ENCODE assay signal across 8 cellular contexts in genomic region chr12:131104464-131105350, GRCh38.
DNase-seq lines count a peak whose midpoint lies in the region; ATAC-seq and TF ChIP-seq lines count a peak whose summit lies in the region.

No MANE protein-coding gene starts in this region.

- H3K27me3 Mint-ChIP-seq in activated naive CD4-positive, alpha-beta T cell treated with anti-CD3 and anti-CD28 coated beads, Interleukin-2, amount 50 U/mL, for 24 hours, result no peaks in the 10 kb centered on the region

- WGBS in psoas muscle, 3 donors, result 30 to 37% (median 32%) methylated on average over 32 of the region's 32 CpGs

- peak; percentile 13 for DNase-seq in DMS79 (lab: John Stamatoyannopoulos, UW)
- DNase-seq in cardiac muscle cell (ENCODE audit: low read depth in 1 of 2, low spot score in 1 of 2), result peak; percentile 79 to 84
- DNase-seq in psoas muscle, result peak; percentile 82 to 91
- DNase-seq in vagina (ENCODE audit: extremely low spot score in 2 of 2), result no peak

- no peak overlapping the region for H3K4me3 ChIP-seq in cardiac muscle cell
- H3K4me3 ChIP-seq in psoas muscle, result no peak overlapping the region
- H3K4me3 ChIP-seq in vagina, result no peak overlapping the region

- no peak overlapping the region for H3K27ac Mint-ChIP-seq in activated naive CD4-positive, alpha-beta T cell treated with anti-CD3 and anti-CD28 coated beads, Interleukin-2, amount 50 U/mL, for 24 hours

- H3K27ac ChIP-seq in cardiac muscle cell, result peak overlapping the region; percentile 43
- H3K27ac ChIP-seq in psoas muscle, result no peak overlapping the region
- H3K27ac ChIP-seq in vagina, result peak overlapping the region; percentile 57

- H3K4me3 Mint-ChIP-seq in activated naive CD4-positive, alpha-beta T cell treated with anti-CD3 and anti-CD28 coated beads, Interleukin-2, amount 50 U/mL, for 24 hours, result peak overlapping the region; percentile 49

- H3K4me1 Mint-ChIP-seq in activated naive CD4-positive, alpha-beta T cell treated with anti-CD3 and anti-CD28 coated beads, Interleukin-2, amount 50 U/mL, for 24 hours, result peaks cover 17% of the 10 kb centered on the region

- intact Hi-C loops in psoas muscle (cut with DNase I) (loop anchor here (2.0 to 10.0 kb wide), 2 partner anchors 726 to 730 kb away; no protein-coding TSS in a partner anchor), vagina (cut with DNase I) (no loop called here)

- ATAC-seq in GM21717 (IDR thresholded peaks at IDR 0.05; ENCODE audit: unreplicated experiment) (peak; percentile 58), SK-N-SH treated with all-trans-retinoic acid at 6 μM for 48 hours (peak; percentile 54; the same call in 2 of the 3 replicates), psoas muscle (peak; percentile 83 to 91 (median 87))

- H3K9me3 Mint-ChIP-seq in activated naive CD4-positive, alpha-beta T cell treated with anti-CD3 and anti-CD28 coated beads, Interleukin-2, amount 50 U/mL, for 24 hours, result no peaks in the 10 kb centered on the region

- H3K36me3 Mint-ChIP-seq in activated naive CD4-positive, alpha-beta T cell treated with anti-CD3 and anti-CD28 coated beads, Interleukin-2, amount 50 U/mL, for 24 hours, result peaks cover 1% of the 10 kb centered on the region

- H3K4me1 ChIP-seq in cardiac muscle cell (ENCODE audit: low read depth) (no peaks in the 10 kb centered on the region), psoas muscle (no peaks in the 10 kb centered on the region), vagina (peaks cover 5% of the 10 kb centered on the region)

- TF ChIP-seq POLR2A in vagina (IDR thresholded peaks at IDR 0.05), result no peak

- TF ChIP-seq CTCF in LNCAP (IDR thresholded peaks at IDR 0.05), result peak; percentile 97
- TF ChIP-seq CTCF in cardiac muscle cell (IDR thresholded peaks at IDR 0.05; ENCODE audit: low read depth, low read length), result peak; percentile 95
- peak; percentile 85 for TF ChIP-seq CTCF in psoas muscle (IDR thresholded peaks at IDR 0.05)
- TF ChIP-seq CTCF in vagina (IDR thresholded peaks at IDR 0.05), result peak; percentile 88 to 95 (median 88)

- no peaks in the 10 kb centered on the region for H3K27me3 ChIP-seq in cardiac muscle cell
- H3K27me3 ChIP-seq in psoas muscle (ENCODE audit: insufficient read depth in 3 of 3, low read length in 2 of 3), result no peaks in the 10 kb centered on the region
- no peaks in the 10 kb centered on the region for H3K27me3 ChIP-seq in vagina

- H3K36me3 ChIP-seq in cardiac muscle cell (peaks cover 7% of the 10 kb centered on the region), psoas muscle (ENCODE audit: insufficient read depth in 1 of 2, low read depth in 1 of 2) (no peaks in the 10 kb centered on the region), vagina (no peaks in the 10 kb centered on the region)

- H3K9me3 ChIP-seq in cardiac muscle cell (ENCODE audit: low read depth) (no peaks in the 10 kb centered on the region), psoas muscle (no peaks in the 10 kb centered on the region), vagina (no peaks in the 10 kb centered on the region)

TF ChIP-seq in SK-N-SH treated with all-trans-retinoic acid at 6 μM for 48 hours, 23 proteins besides CTCF, POLR2A, EP300 and RAD21:
- TF ChIP-seq BACH2 (CRISPR knock-in tag; IDR thresholded peaks at IDR 0.05; ENCODE audit: borderline replicate concordance), result no peak
- TF ChIP-seq ZFP3 (CRISPR knock-in tag; IDR thresholded peaks at IDR 0.05), result no peak
- no peak for TF ChIP-seq TSHZ2 (CRISPR knock-in tag; IDR thresholded peaks at IDR 0.05)
- TF ChIP-seq ARNTL (CRISPR knock-in tag; IDR thresholded peaks at IDR 0.05; ENCODE audit: borderline replicate concordance, low read depth), result no peak
- no peak for TF ChIP-seq SNAI2 (CRISPR knock-in tag; IDR thresholded peaks at IDR 0.05)
- no peak for TF ChIP-seq RARB (CRISPR knock-in tag; IDR thresholded peaks at IDR 0.05)
- no peak for TF ChIP-seq ZC3H10 (CRISPR knock-in tag; IDR thresholded peaks at IDR 0.05)
- no peak for TF ChIP-seq ESRRG (CRISPR knock-in tag; IDR thresholded peaks at IDR 0.05)
- TF ChIP-seq GLIS3 (CRISPR knock-in tag; IDR thresholded peaks at IDR 0.05), result no peak
- no peak for TF ChIP-seq TOX (CRISPR knock-in tag; IDR thresholded peaks at IDR 0.05; ENCODE audit: borderline replicate concordance)

Comparison
In these comparisons a context has a peak if more than half of its experiments do, and no peak if none do; other contexts are left out.
1. DNase-seq: peak in DMS79 (single experiment), cardiac muscle cell (2 of 2) and psoas muscle (2 of 2); none in vagina (0 of 2).
2. Peak in every context shown above with its lines, with median percentiles within 50 percentile points of each other: ATAC-seq and CTCF ChIP-seq.